4 cellular contexts compared by ENCODE assay signal in genomic region chr22:37399457-37399856, GRCh38. TPM values are rescaled to one million over a fixed set of nuclear protein-coding genes. Genes with fewer than 3 reads are reported as not detected.
"Had no signal": no experiment of that assay in that cellular context is flagged by ENCODE, and none has a peak within 500 bp of the region (broad histone marks: within the 10 kb centered on the region; RNA-seq: fewer than 3 reads in every experiment).

No MANE protein-coding gene starts in this region.

RNA-seq across cellular contexts. Expression of gene ELFN2, which starts 27.8 kb away (rescaled TPM):
- total RNA-seq: psoas muscle, right atrium auricular region had no signal
- polyA plus RNA-seq: naive thymus-derived CD4-positive, alpha-beta T cell; naive thymus-derived CD8-positive, alpha-beta T cell had no signal
